Comparison of ENCODE assay signal across 24 cellular contexts in genomic region chr12:102871014-102871413, GRCh38. TPM values are rescaled to one million over a fixed set of nuclear protein-coding genes. Genes with fewer than 3 reads are reported as not detected.
DNase-seq lines count a peak whose midpoint lies in the region; ATAC-seq, FAIRE-seq and TF ChIP-seq lines count a peak whose summit lies in the region.
"Had no signal": no experiment of that assay in that cellular context is flagged by ENCODE, and none has a peak within 500 bp of the region (broad histone marks: within the 10 kb centered on the region; RNA-seq: fewer than 3 reads in every experiment).

No MANE protein-coding gene starts in this region.

- intact Hi-C loops in HepG2 (cut with micrococcal nuclease; ENCODE audit: unreplicated experiment) (no loop called here), right lobe of liver (cut with DNase I) (no loop called here)

- no peak for TF ChIP-seq POLR2A in HepG2 (IDR thresholded peaks at IDR 0.05; ENCODE audit: insufficient read depth in 1 of 2, low read depth in 2 of 2, low read length in 2 of 2)
- no peak for TF ChIP-seq POLR2A in right lobe of liver (IDR thresholded peaks at IDR 0.05)

- H3K9me3 ChIP-seq in HepG2 (ENCODE audit: low read length), result no peaks in the 10 kb centered on the region
- no peaks in the 10 kb centered on the region for H3K9me3 ChIP-seq in right lobe of liver
- H3K9me3 ChIP-seq in endodermal cell (ENCODE audit: control insufficient read depth, low read length), result no peaks in the 10 kb centered on the region
- H3K9me3 ChIP-seq: BE2C had no signal

- H3K4me1 ChIP-seq in HepG2 (ENCODE audit: insufficient read depth, low read length), result no peaks in the 10 kb centered on the region
- no peaks in the 10 kb centered on the region for H3K4me1 ChIP-seq in right lobe of liver
- no peaks in the 10 kb centered on the region for H3K4me1 ChIP-seq in endodermal cell (ENCODE audit: control insufficient read depth, insufficient read depth, low read length)
- H3K4me1 ChIP-seq: BE2C had no signal

- H2AFZ ChIP-seq in HepG2 (ENCODE audit: low read length), result no peak overlapping the region

- H3K4me3 ChIP-seq in HepG2 (replicated peaks in 1 of 3; ENCODE audit: insufficient read depth in 1 of 3, low read depth in 2 of 3, low read length in 3 of 3) (no peak overlapping the region), right lobe of liver (no peak overlapping the region), endodermal cell (ENCODE audit: low read length) (no peak overlapping the region)

- no TSS peak for BruUV-seq in HepG2 (replicated peaks; lab: Mats Ljungman, UMichigan)

- H3K36me3 Mint-ChIP-seq in endodermal cell (ENCODE audit: low read depth), result no peaks in the 10 kb centered on the region
- H3K36me3 Mint-ChIP-seq: CD4-positive, CD25-positive, alpha-beta regulatory T cell; CD8-positive, alpha-beta memory T cell had no signal

- POLR2A ChIA-PET in HepG2 (lab: Yijun Ruan, JAX), result no interaction called here

- WGBS in HepG2 (ENCODE audit: low lambda C conversion rate), result 96% methylated on average over 2 of the region's 2 CpGs
- 74% methylated on average over 2 of the region's 2 CpGs for WGBS in right lobe of liver (ENCODE audit: insufficient coverage, low coverage, low lambda C conversion rate, missing lambda C conversion rate)
- 76 to 90% methylated on average over 2 of the region's 2 CpGs for WGBS in endodermal cell (ENCODE audit: insufficient coverage in 1 of 2, insufficient read length in 1 of 2), 2 experiments

- H3K27me3 Mint-ChIP-seq in endodermal cell (ENCODE audit: insufficient read depth), result no peaks in the 10 kb centered on the region

- DNase-seq in HepG2 (ENCODE audit: low spot score) (no peak), right lobe of liver (no peak), NCI-H1417 treated with DMSO at 0.1 percent for 48 hours (lab: John Stamatoyannopoulos, UW) (peak; percentile 12), endodermal cell (peak; percentile 25), NCI-H187 (lab: John Stamatoyannopoulos, UW) (no peak), GM03348 (ENCODE audit: low spot score) (no peak)
- DNase-seq: ACHN; BE2C; C1 segment of cervical spinal cord; CD4-positive, CD25-positive, alpha-beta regulatory T cell; CD8-positive, alpha-beta memory T cell; COR-L47; DMS 273 treated with DMSO at 0.1 percent for 48 hours; DMS53; GDM1; GOT3; H7; HFFc6; IMR-90 had no signal

- H3K79me2 ChIP-seq in HepG2 (ENCODE audit: insufficient read depth, low read length), result peaks cover 3% of the 10 kb centered on the region

- peak overlapping the region; percentile 11 for H3K27ac ChIP-seq in HepG2 (ENCODE audit: extremely low read length, insufficient read depth, low read length)
- H3K27ac ChIP-seq in right lobe of liver, result no peak overlapping the region
- no peak overlapping the region for H3K27ac ChIP-seq in endodermal cell (ENCODE audit: low read depth, low read length)
- H3K27ac ChIP-seq: HL-60 had no signal

- no peak overlapping the region for H3K4me2 ChIP-seq in HepG2 (ENCODE audit: low read depth, low read length)

- TF ChIP-seq CTCF in HepG2 (CRISPR knock-in tag; IDR thresholded peaks at IDR 0.05) (no peak), right lobe of liver (IDR thresholded peaks at IDR 0.05) (no peak), endodermal cell (conservative IDR thresholded peaks at IDR 0.05) (no peak)

- CTCF ChIA-PET in HepG2 (lab: Yijun Ruan, JAX; ENCODE audit: low intra/inter-chr PET ratio, low total read pairs), result no interaction called here

- H4K20me1 ChIP-seq in HepG2 (ENCODE audit: insufficient read depth, low read length), result no peaks in the 10 kb centered on the region

- TF ChIP-seq EP300 in HepG2 (IDR thresholded peaks at IDR 0.05; ENCODE audit: low read depth in 2 of 2, low read length in 2 of 2) (no peak), HepG2 (CRISPR knock-in tag; IDR thresholded peaks at IDR 0.05; ENCODE audit: borderline replicate concordance) (no peak)

- H3K4me3 Mint-ChIP-seq in endodermal cell, result no peak overlapping the region
- H3K4me3 Mint-ChIP-seq: CD4-positive, CD25-positive, alpha-beta regulatory T cell; CD8-positive, alpha-beta memory T cell; HFFc6 had no signal

- no peak for FAIRE-seq in HepG2 (lab: Jason Lieb, UNC)
- FAIRE-seq: A204.1 had no signal

- H3K27me3 ChIP-seq in HepG2 (ENCODE audit: control insufficient read depth in 1 of 2, insufficient read depth in 2 of 2, low read length in 2 of 2) (no peaks in the 10 kb centered on the region), right lobe of liver (no peaks in the 10 kb centered on the region), endodermal cell (ENCODE audit: control insufficient read depth, insufficient read depth, low read length, poor library complexity, severe bottlenecking) (peaks cover 7% of the 10 kb centered on the region)

- in situ Hi-C loops in HepG2 (cut with HindIII; ENCODE audit: extremely low pct_ligation_motif_present, low pct_unique_long_range_greater_than_20kb), result no loop called here

- no peaks in the 10 kb centered on the region for H3K9me3 Mint-ChIP-seq in endodermal cell
- H3K9me3 Mint-ChIP-seq: CD4-positive, CD25-positive, alpha-beta regulatory T cell; CD8-positive, alpha-beta memory T cell; HFFc6 had no signal

- ATAC-seq in HepG2 (peak; percentile 30; the same call in 1 of the 3 replicates), right lobe of liver (no peak)
- ATAC-seq: HCT116 had no signal

- no peak overlapping the region for H3K9ac ChIP-seq in HepG2 (ENCODE audit: insufficient read depth, low read depth, low read length)
- no peak overlapping the region for H3K9ac ChIP-seq in endodermal cell (ENCODE audit: extremely low read depth, low read length, poor library complexity, severe bottlenecking)

- H3K4me1 Mint-ChIP-seq in endodermal cell, result no peaks in the 10 kb centered on the region
- H3K4me1 Mint-ChIP-seq: CD4-positive, CD25-positive, alpha-beta regulatory T cell; CD8-positive, alpha-beta memory T cell had no signal

- H3K36me3 ChIP-seq in HepG2 (replicated peaks in 1 of 2; ENCODE audit: control insufficient read depth in 1 of 2, insufficient read depth in 2 of 2, low read length in 2 of 2), result peaks cover 32 to 77% of the 10 kb centered on the region in 2 experiments
- peaks cover 0 to 87% (median 20%) of the 10 kb centered on the region in 4 donors for H3K36me3 ChIP-seq in right lobe of liver
- H3K36me3 ChIP-seq in endodermal cell (ENCODE audit: control insufficient read depth, insufficient read depth, low read length), result no peaks in the 10 kb centered on the region
- H3K36me3 ChIP-seq: BE2C had no signal

- TF ChIP-seq RAD21 in HepG2 (CRISPR knock-in tag; IDR thresholded peaks at IDR 0.05), result no peak

- H3K27ac Mint-ChIP-seq in endodermal cell, result no peak overlapping the region
- H3K27ac Mint-ChIP-seq: CD4-positive, CD25-positive, alpha-beta regulatory T cell; CD8-positive, alpha-beta memory T cell; HFFc6 had no signal

TF ChIP-seq in HepG2, 621 proteins besides CTCF, POLR2A, EP300 and RAD21:
- TF ChIP-seq POLR2AphosphoS5 (IDR thresholded peaks at IDR 0.05; ENCODE audit: low read depth, low read length), result no peak
- no peak for TF ChIP-seq ZNF329 (CRISPR knock-in tag; IDR thresholded peaks at IDR 0.05; ENCODE audit: low read depth)
- TF ChIP-seq TGIF2 (CRISPR knock-in tag; IDR thresholded peaks at IDR 0.05), result no peak
- no peak for TF ChIP-seq ATF5 (CRISPR knock-in tag; IDR thresholded peaks at IDR 0.05; ENCODE audit: low read depth)
- peak; percentile 83 for TF ChIP-seq RBM22 (optimal IDR thresholded peaks at IDR 0.05; ENCODE audit: low read length)

RNA-seq across cellular contexts. Expression of gene PAH, which starts 46.0 kb away (rescaled TPM):
- total RNA-seq in HepG2 (2016; rRNA removed; fragmentation: Illumina TruSeq; extraction: Trizol) (451 and 537 TPM in 2 replicates), right lobe of liver (1,000 to 10,000 TPM in 3 of 6 experiments, 100 to 1,000 TPM in 3; 873 to 2,034 (median 1,035) TPM), endodermal cell (1 to 10 TPM; 1.5 to 1.9 TPM)
- 45.5 and 48.1 TPM in 2 replicates for total RNA-seq in HepG2 (2016; cell fraction: cytosol; rRNA removed; fragmentation: Illumina TruSeq; extraction: Trizol; ENCODE audit: low read depth)
- 427 and 542 TPM in 2 replicates for total RNA-seq in HepG2 (2016; cell fraction: insoluble cytoplasmic fraction; rRNA removed; fragmentation: Illumina TruSeq; extraction: Trizol)
- total RNA-seq in HepG2 (2016; cell fraction: membrane; rRNA removed; fragmentation: Illumina TruSeq; extraction: Trizol), result 112 and 115 TPM in 2 replicates
- 530 and 572 TPM in 2 replicates for total RNA-seq in HepG2 (2016; cell fraction: nucleus; rRNA removed; fragmentation: Illumina TruSeq; extraction: Trizol)
- polyA plus RNA-seq in HepG2 (2011; rRNA removed), result 163 and 192 TPM in 2 replicates
- 79.5 and 104 TPM in 2 replicates for polyA plus RNA-seq in HepG2 (2011; cell fraction: cytosol; rRNA removed)
- 720 and 747 TPM in 2 replicates for polyA plus RNA-seq in HepG2 (2011; cell fraction: nucleus; rRNA removed)
- 261 and 346 TPM in 2 replicates for polyA plus RNA-seq in HepG2 (2012)
- 29.3 and 34.8 TPM in 2 replicates for polyA plus RNA-seq in HepG2 (2016; cell fraction: cytosol; fragmentation: Illumina TruSeq; extraction: Trizol; ENCODE audit: low read depth)
- 690 and 696 TPM in 2 replicates for polyA plus RNA-seq in HepG2 (2016; cell fraction: insoluble cytoplasmic fraction; fragmentation: Illumina TruSeq; extraction: Trizol; ENCODE audit: low read depth)
- 72.7 and 81.5 TPM in 2 replicates for polyA plus RNA-seq in HepG2 (2016; cell fraction: membrane; fragmentation: Illumina TruSeq; extraction: Trizol; ENCODE audit: low read depth)
- 819 and 859 TPM in 2 replicates for polyA plus RNA-seq in HepG2 (2016; cell fraction: nucleus; fragmentation: Illumina TruSeq; extraction: Trizol; ENCODE audit: insufficient read depth, low read depth)
- polyA minus RNA-seq in HepG2 (2011; rRNA and poly(A)+ RNA removed; ENCODE audit: low replicate concordance), result 92.0 TPM in 1 of 2 replicates, not detected in the other
- polyA minus RNA-seq in HepG2 (2011; cell fraction: cytosol; rRNA and poly(A)+ RNA removed), result 67.0 and 67.1 TPM in 2 replicates
- polyA minus RNA-seq in HepG2 (2011; cell fraction: nucleus; rRNA and poly(A)+ RNA removed), result 280 and 289 TPM in 2 replicates
- 0.07 TPM for polyA plus RNA-seq in endodermal cell (2013, experiment 1 of 2)
- 0.25 TPM for polyA plus RNA-seq in endodermal cell (2013, experiment 2 of 2)
- total RNA-seq: CD4-positive, CD25-positive, alpha-beta regulatory T cell; Daoy; HFFc6; HT1080; IMR-90 had no signal
- polyA plus RNA-seq: CD4-positive, CD25-positive, alpha-beta regulatory T cell; CD8-positive, alpha-beta memory T cell; IMR-90 had no signal

Comparison
In these comparisons a context has a peak if more than half of its experiments do, and no peak if none do; other contexts are left out.
1. DNase-seq: peak in NCI-H1417 treated with DMSO at 0.1 percent for 48 hours (single experiment) and endodermal cell (single experiment); none in HepG2 (single experiment), right lobe of liver (0 of 3), NCI-H187 (0 of 2) and GM03348 (single experiment).
2. RNA of gene PAH, which starts 46.0 kb away (total RNA-seq): 873 to 2,034 TPM in right lobe of liver and 45.5 to 572 TPM in HepG2; 1.5 to 1.9 TPM in endodermal cell; every median in the first group is over 10 times any median in the second.